14 cellular contexts compared by ENCODE assay signal in the genomic region with DNA sequence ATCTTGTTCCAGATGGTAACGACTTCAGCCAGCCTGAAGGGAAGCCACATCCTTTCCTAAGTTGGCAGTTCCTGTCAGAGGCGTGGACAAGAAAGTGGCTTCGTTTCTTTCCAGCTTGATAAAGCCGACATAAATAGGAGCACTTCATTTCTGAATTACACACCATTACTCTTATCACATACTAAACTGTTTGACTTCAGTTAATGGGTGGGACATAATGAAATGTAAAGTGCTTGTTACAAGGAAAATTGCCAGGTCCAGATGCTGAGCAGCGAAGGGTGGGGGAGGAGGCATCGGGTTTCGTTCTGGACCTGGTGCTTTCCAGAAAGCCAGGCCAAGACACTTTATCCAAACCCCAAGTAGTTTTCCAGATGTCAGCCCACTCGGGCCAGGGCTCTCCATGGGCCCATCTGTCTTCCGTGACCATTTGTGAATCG.
DNase-seq lines count a peak whose midpoint lies in the region; ATAC-seq and TF ChIP-seq lines count a peak whose summit lies in the region.
"Had no signal": no experiment of that assay in that cellular context is flagged by ENCODE, and none has a peak within 500 bp of the region (broad histone marks: within the 10 kb centered on the region; RNA-seq: fewer than 3 reads in every experiment).

No MANE protein-coding gene starts in this region.

- DNase-seq in AG10803 (ENCODE audit: low read depth) (peak; percentile 11), NCI-H69 (lab: John Stamatoyannopoulos, UW) (peak; percentile 36), fibroblast of mammary gland (ENCODE audit: low read depth) (peak; percentile 12), nephron progenitor cell (no peak), glomerular visceral epithelial cell (ENCODE audit: extremely low spot score) (no peak), DMS114 treated with DMSO at 0.1 percent for 48 hours (lab: John Stamatoyannopoulos, UW; ENCODE audit: unreplicated experiment) (no peak), progenitor cell of endocrine pancreas (ENCODE audit: low spot score, unreplicated experiment) (no peak)
- DNase-seq: activated CD4-positive, CD25-positive, alpha-beta regulatory T cell treated with anti-CD3 and anti-CD28 coated beads, Interleukin-2, amount 50 U/mL, for 72 hours; CD8-positive, alpha-beta T cell; stimulated activated CD4-positive, alpha-beta T cell treated with anti-CD3 and anti-CD28 coated beads, Interleukin-2, amount 100 ng/mL, for 24 hours; trophoblast cell had no signal

- H3K36me3 Mint-ChIP-seq in nephron progenitor cell (ENCODE audit: low read depth): peaks cover 31% of the 10 kb centered on the region
- no peaks in the 10 kb centered on the region for H3K36me3 Mint-ChIP-seq in progenitor cell of endocrine pancreas (ENCODE audit: insufficient read depth)
- H3K36me3 Mint-ChIP-seq: activated naive CD8-positive, alpha-beta T cell; CD8-positive, alpha-beta T cell had no signal

- H3K9me3 Mint-ChIP-seq in nephron progenitor cell (no peaks in the 10 kb centered on the region), progenitor cell of endocrine pancreas (ENCODE audit: low read depth) (no peaks in the 10 kb centered on the region)
- H3K9me3 Mint-ChIP-seq: CD8-positive, alpha-beta T cell; central memory CD8-positive, alpha-beta T cell had no signal

- H3K4me3 ChIP-seq in AG10803 (ENCODE audit: low read length): no peak overlapping the region
- no peak overlapping the region for H3K4me3 ChIP-seq in fibroblast of mammary gland (ENCODE audit: control insufficient read depth, low read depth, low read length)

- H3K4me3 Mint-ChIP-seq in nephron progenitor cell (no peak overlapping the region), progenitor cell of endocrine pancreas (ENCODE audit: low read depth) (no peak overlapping the region)
- H3K4me3 Mint-ChIP-seq: activated naive CD8-positive, alpha-beta T cell; CD8-positive, alpha-beta T cell; central memory CD8-positive, alpha-beta T cell had no signal

- TF ChIP-seq CTCF in AG10803 (conservative IDR thresholded peaks at IDR 0.05; ENCODE audit: low read length) (no peak), fibroblast of mammary gland (conservative IDR thresholded peaks at IDR 0.05; ENCODE audit: control insufficient read depth, insufficient read depth, low read depth, low read length) (no peak), nephron progenitor cell (IDR thresholded peaks at IDR 0.05) (no peak), progenitor cell of endocrine pancreas (IDR thresholded peaks at IDR 0.05; ENCODE audit: unreplicated experiment) (no peak)

- H3K4me1 Mint-ChIP-seq in nephron progenitor cell (peaks cover 27% of the 10 kb centered on the region), progenitor cell of endocrine pancreas (ENCODE audit: low read depth) (no peaks in the 10 kb centered on the region)
- H3K4me1 Mint-ChIP-seq: central memory CD8-positive, alpha-beta T cell had no signal

- no peaks in the 10 kb centered on the region for H3K27me3 Mint-ChIP-seq in nephron progenitor cell (ENCODE audit: low read depth, poor library complexity)
- no peaks in the 10 kb centered on the region for H3K27me3 Mint-ChIP-seq in progenitor cell of endocrine pancreas
- H3K27me3 Mint-ChIP-seq: central memory CD8-positive, alpha-beta T cell had no signal

- peak overlapping the region; percentile 62 for H3K27ac Mint-ChIP-seq in nephron progenitor cell
- no peak overlapping the region for H3K27ac Mint-ChIP-seq in progenitor cell of endocrine pancreas
- H3K27ac Mint-ChIP-seq: activated naive CD8-positive, alpha-beta T cell; CD8-positive, alpha-beta T cell had no signal

- no peak for ATAC-seq in HG03159 (IDR thresholded peaks at IDR 0.05; ENCODE audit: unreplicated experiment)
- ATAC-seq: CD8-positive, alpha-beta T cell had no signal

Comparison
In these comparisons a context has a peak if more than half of its experiments do, and no peak if none do; other contexts are left out.
1. DNase-seq: peak in AG10803 (single experiment), NCI-H69 (single experiment) and fibroblast of mammary gland (single experiment); none in nephron progenitor cell (single experiment), glomerular visceral epithelial cell (single experiment), DMS114 treated with DMSO at 0.1 percent for 48 hours (single experiment) and progenitor cell of endocrine pancreas (single experiment).